ENCODE assay signal across 10 cellular contexts in the genomic region with DNA sequence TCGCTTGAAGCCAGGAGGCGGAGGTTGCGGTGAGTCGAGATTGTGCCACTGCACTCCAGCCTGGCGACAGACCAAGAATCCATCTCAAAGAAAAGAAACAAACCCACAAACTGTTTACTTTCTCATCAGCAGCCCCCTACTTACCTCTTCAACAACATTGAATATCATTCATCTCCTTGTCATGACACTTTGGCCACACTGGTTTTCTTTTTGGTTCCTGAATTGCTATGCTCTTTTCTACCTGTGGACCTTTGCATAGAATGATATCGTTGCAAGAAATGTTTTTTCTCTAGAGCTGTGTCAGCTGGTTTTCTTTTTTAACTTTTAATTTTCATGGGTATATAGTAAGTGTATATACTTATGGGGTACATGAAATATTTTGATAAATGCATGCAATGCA.
"Had no signal": no experiment of that assay in that cellular context is flagged by ENCODE, and none has a peak within 500 bp of the region (broad histone marks: within the 10 kb centered on the region; RNA-seq: fewer than 3 reads in every experiment).

No MANE protein-coding gene starts in this region.

- H3K27ac Mint-ChIP-seq: H9, IgD-negative memory B cell had no signal

- H3K4me3 ChIP-seq: GM23248 had no signal

- H2AFZ ChIP-seq: GM23248 had no signal

- H3K27me3 Mint-ChIP-seq: IgD-negative memory B cell had no signal

- H3K27ac ChIP-seq: GM23248, HL-60, KMS-11 had no signal

- H3K4me2 ChIP-seq: KMS-11 had no signal

- H3K9ac ChIP-seq: GM23248, KMS-11 had no signal

- H3K36me3 Mint-ChIP-seq: IgD-negative memory B cell had no signal

- ATAC-seq: HepG2 had no signal

- H3K4me3 Mint-ChIP-seq: H9, IgD-negative memory B cell had no signal

- DNase-seq: GM23248, GOT3, H9, HCEC 1CT, KBM-7 had no signal

- FAIRE-seq: H54, HepG2 had no signal
